9 cellular contexts compared by ENCODE assay signal in genomic region chr19:58546131-58546530, GRCh38. TPM values are rescaled to one million over a fixed set of nuclear protein-coding genes. Genes with fewer than 3 reads are reported as not detected.
DNase-seq lines count a peak whose midpoint lies in the region; ATAC-seq lines count a peak whose summit lies in the region.
"Had no signal": no experiment of that assay in that cellular context is flagged by ENCODE, and none has a peak within 500 bp of the region (broad histone marks: within the 10 kb centered on the region; RNA-seq: fewer than 3 reads in every experiment).

No MANE protein-coding gene starts in this region.

- no peaks in the 10 kb centered on the region for H3K27me3 ChIP-seq in stomach smooth muscle (ENCODE audit: control insufficient read depth in 1 of 2, insufficient read depth in 2 of 2, low read length in 2 of 2)

- H3K9me3 ChIP-seq in stomach smooth muscle (ENCODE audit: control insufficient read depth in 2 of 2, low read length in 2 of 2) = no peaks in the 10 kb centered on the region

- DNase-seq in activated CD4-positive, alpha-beta T cell treated with anti-CD3 and anti-CD28 coated beads, Interleukin-2, amount 10 ng/mL, durations not matched to agents 24 days and 14 days = no peak
- DNase-seq in activated CD4-positive, alpha-beta T cell treated with anti-CD3 and anti-CD28 coated beads for 4 hours = no peak
- no peak for DNase-seq in activated naive CD4-positive, alpha-beta T cell treated with anti-CD3 and anti-CD28 coated beads, Interleukin-2, amount 50 U/mL, for 72 hours (ENCODE audit: low spot score in 2 of 2)
- DNase-seq in immature natural killer cell (no peak), kidney tubule cell (ENCODE audit: low spot score) (no peak)
- DNase-seq: SHP77 treated with DMSO at 0.1 percent for 48 hours had no signal

- peaks cover 35% of the 10 kb centered on the region for H3K4me1 ChIP-seq in stomach smooth muscle (ENCODE audit: control insufficient read depth, insufficient read depth, low read length)

- H3K27ac Mint-ChIP-seq in activated CD4-positive, alpha-beta T cell treated with anti-CD3 and anti-CD28 coated beads, Interleukin-2, amount 10 ng/mL, durations not matched to agents 24 days and 14 days = peak overlapping the region; percentile 74
- peak overlapping the region; percentile 89 to 99 for H3K27ac Mint-ChIP-seq in activated naive CD4-positive, alpha-beta T cell treated with anti-CD3 and anti-CD28 coated beads, Interleukin-2, amount 50 U/mL, for 72 hours
- H3K27ac Mint-ChIP-seq in immature natural killer cell = peak overlapping the region; percentile 86 to 91 (median 88)

- intact Hi-C loops in activated CD4-positive, alpha-beta T cell treated with anti-CD3 and anti-CD28 coated beads, Interleukin-2, amount 10 ng/mL, durations not matched to agents 24 days and 14 days (cut with micrococcal nuclease) = no loop called here

- H3K4me1 Mint-ChIP-seq in activated CD4-positive, alpha-beta T cell treated with anti-CD3 and anti-CD28 coated beads, Interleukin-2, amount 10 ng/mL, durations not matched to agents 24 days and 14 days = peaks cover 30% of the 10 kb centered on the region
- H3K4me1 Mint-ChIP-seq in immature natural killer cell = peaks cover 33 to 37% of the 10 kb centered on the region in 2 donors

- peak overlapping the region; percentile 94 for H3K4me3 Mint-ChIP-seq in activated CD4-positive, alpha-beta T cell treated with anti-CD3 and anti-CD28 coated beads, Interleukin-2, amount 10 ng/mL, durations not matched to agents 24 days and 14 days
- H3K4me3 Mint-ChIP-seq in immature natural killer cell = peak overlapping the region; percentile 88 to 92 (median 91)

- peaks cover 57% of the 10 kb centered on the region for H3K36me3 Mint-ChIP-seq in activated CD4-positive, alpha-beta T cell treated with anti-CD3 and anti-CD28 coated beads, Interleukin-2, amount 10 ng/mL, durations not matched to agents 24 days and 14 days (ENCODE audit: low read depth)
- peaks cover 31 to 43% of the 10 kb centered on the region in 2 donors for H3K36me3 Mint-ChIP-seq in activated naive CD4-positive, alpha-beta T cell treated with anti-CD3 and anti-CD28 coated beads, Interleukin-2, amount 50 U/mL, for 72 hours
- H3K36me3 Mint-ChIP-seq in immature natural killer cell = peaks cover 6 to 16% (median 7%) of the 10 kb centered on the region in 3 donors

- H3K27me3 Mint-ChIP-seq in activated CD4-positive, alpha-beta T cell treated with anti-CD3 and anti-CD28 coated beads, Interleukin-2, amount 10 ng/mL, durations not matched to agents 24 days and 14 days = peaks cover 12% of the 10 kb centered on the region
- peaks cover 23 to 30% (median 26%) of the 10 kb centered on the region in 3 donors for H3K27me3 Mint-ChIP-seq in immature natural killer cell (ENCODE audit: low read depth in 3 of 3)

- peaks cover 40 to 44% of the 10 kb centered on the region in 2 donors for H3K36me3 ChIP-seq in stomach smooth muscle (ENCODE audit: control insufficient read depth in 2 of 2, insufficient read depth in 2 of 2, low read length in 2 of 2)

- no peak for ATAC-seq in activated naive CD4-positive, alpha-beta T cell treated with anti-CD3 and anti-CD28 coated beads, Interleukin-2, amount 50 U/mL, for 72 hours
- ATAC-seq in HG03520 (IDR thresholded peaks at IDR 0.05; ENCODE audit: unreplicated experiment) (no peak), GM18858 (IDR thresholded peaks at IDR 0.05; ENCODE audit: unreplicated experiment) (no peak)

- H3K27ac ChIP-seq in stomach smooth muscle (ENCODE audit: low read length) = no peak overlapping the region

- H3K9me3 Mint-ChIP-seq in activated CD4-positive, alpha-beta T cell treated with anti-CD3 and anti-CD28 coated beads, Interleukin-2, amount 10 ng/mL, durations not matched to agents 24 days and 14 days = no peaks in the 10 kb centered on the region
- H3K9me3 Mint-ChIP-seq in activated naive CD4-positive, alpha-beta T cell treated with anti-CD3 and anti-CD28 coated beads, Interleukin-2, amount 50 U/mL, for 72 hours = no peaks in the 10 kb centered on the region
- no peaks in the 10 kb centered on the region for H3K9me3 Mint-ChIP-seq in immature natural killer cell

- H3K9ac ChIP-seq in stomach smooth muscle (ENCODE audit: low read length in 2 of 2) = peak overlapping the region; percentile 65 to 69

- H3K4me3 ChIP-seq in stomach smooth muscle (ENCODE audit: low read length in 2 of 2) = peak overlapping the region; percentile 67 to 93

RNA-seq across cellular contexts. Expression of gene TRIM28, which starts 2.3 kb away (rescaled TPM):
- 689 and 698 TPM in 2 replicates for total RNA-seq in activated CD4-positive, alpha-beta T cell treated with anti-CD3 and anti-CD28 coated beads, Interleukin-2, amount 10 ng/mL, durations not matched to agents 24 days and 14 days
- total RNA-seq in activated naive CD4-positive, alpha-beta T cell treated with anti-CD3 and anti-CD28 coated beads, Interleukin-2, amount 50 U/mL, for 72 hours = 100 to 1,000 TPM; 446 to 497 TPM
- 10 to 100 TPM; 34.3 to 36.3 (median 35.7) TPM for polyA plus RNA-seq in immature natural killer cell

RNA-seq across cellular contexts. Expression of gene CHMP2A, which starts 8.8 kb away (rescaled TPM):
- total RNA-seq in activated CD4-positive, alpha-beta T cell treated with anti-CD3 and anti-CD28 coated beads, Interleukin-2, amount 10 ng/mL, durations not matched to agents 24 days and 14 days = 108 and 114 TPM in 2 replicates
- total RNA-seq in activated naive CD4-positive, alpha-beta T cell treated with anti-CD3 and anti-CD28 coated beads, Interleukin-2, amount 50 U/mL, for 72 hours = 100 to 1,000 TPM; 112 to 114 TPM
- 100 to 1,000 TPM; 210 to 265 (median 231) TPM for polyA plus RNA-seq in immature natural killer cell

RNA-seq across cellular contexts. Expression of gene UBE2M, which starts 12.3 kb away (rescaled TPM):
- total RNA-seq in activated CD4-positive, alpha-beta T cell treated with anti-CD3 and anti-CD28 coated beads, Interleukin-2, amount 10 ng/mL, durations not matched to agents 24 days and 14 days = 161 and 175 TPM in 2 replicates
- total RNA-seq in activated naive CD4-positive, alpha-beta T cell treated with anti-CD3 and anti-CD28 coated beads, Interleukin-2, amount 50 U/mL, for 72 hours = 100 to 1,000 TPM; 121 to 123 TPM
- polyA plus RNA-seq in immature natural killer cell = 10 to 100 TPM; 10.8 to 18.5 (median 15.5) TPM

RNA-seq across cellular contexts. Expression of gene ZBTB45, which starts 26.5 kb away (rescaled TPM):
- total RNA-seq in activated CD4-positive, alpha-beta T cell treated with anti-CD3 and anti-CD28 coated beads, Interleukin-2, amount 10 ng/mL, durations not matched to agents 24 days and 14 days = 16.8 and 17.5 TPM in 2 replicates
- total RNA-seq in activated naive CD4-positive, alpha-beta T cell treated with anti-CD3 and anti-CD28 coated beads, Interleukin-2, amount 50 U/mL, for 72 hours = 10 to 100 TPM in 1 of 2 donors, 1 to 10 TPM in 1; 7.9 to 12.2 TPM
- 1 to 10 TPM; 2.8 to 7.2 (median 3.4) TPM for polyA plus RNA-seq in immature natural killer cell

RNA-seq across cellular contexts. Expression of gene MZF1, which starts 27.0 kb away (rescaled TPM):
- 21.6 and 23.7 TPM in 2 replicates for total RNA-seq in activated CD4-positive, alpha-beta T cell treated with anti-CD3 and anti-CD28 coated beads, Interleukin-2, amount 10 ng/mL, durations not matched to agents 24 days and 14 days
- total RNA-seq in activated naive CD4-positive, alpha-beta T cell treated with anti-CD3 and anti-CD28 coated beads, Interleukin-2, amount 50 U/mL, for 72 hours = 10 to 100 TPM; 22.1 to 26.8 TPM
- 10 to 100 TPM in 1 of 3 donors, 1 to 10 TPM in 2; 3.2 to 10.4 (median 7.1) TPM for polyA plus RNA-seq in immature natural killer cell
